Comparison of ENCODE assay signal across 1 cellular context in the genomic region with DNA sequence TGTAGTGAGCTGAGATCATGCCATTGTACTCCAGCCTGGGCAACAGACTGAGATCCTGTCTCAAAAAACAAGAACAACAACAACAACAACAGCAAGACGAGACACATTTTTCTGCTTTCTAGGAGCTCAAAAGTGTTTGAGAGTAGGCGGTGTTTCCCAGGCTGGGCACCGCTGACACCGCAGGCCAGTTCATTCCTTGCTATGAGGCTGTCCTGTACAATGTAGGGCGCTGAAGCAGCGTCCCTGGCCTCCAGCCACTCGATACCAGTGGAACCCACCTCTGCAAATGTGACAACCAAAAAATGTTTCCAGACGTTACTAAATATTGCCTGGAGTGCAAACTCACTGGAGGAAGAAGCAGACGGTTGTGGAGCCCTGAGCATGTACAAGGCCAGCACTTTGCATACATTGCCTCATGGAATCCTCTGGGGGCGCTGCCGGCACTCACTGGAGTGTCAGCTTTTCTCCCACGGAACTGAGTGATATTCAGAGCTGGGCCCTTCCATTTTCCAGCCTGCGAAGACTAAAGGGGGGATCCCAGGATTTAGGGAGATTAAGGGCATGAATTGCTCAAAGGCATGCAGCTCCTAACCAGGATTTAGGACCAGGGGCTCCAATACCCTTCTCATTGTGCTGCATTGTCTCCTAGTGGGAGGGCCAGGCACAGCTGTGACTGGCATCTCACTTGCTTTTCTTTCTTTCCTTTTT.
TF ChIP-seq lines count a peak whose summit lies in the region.

No MANE protein-coding gene starts in this region.

TF ChIP-seq in IMR-90, 13 proteins besides CTCF, POLR2A, EP300 and RAD21:
- TF ChIP-seq MAFK (IDR thresholded peaks at IDR 0.05; ENCODE audit: low read depth, low read length) (0 out of 2 replicates have a peak, but pooled peaks have one; percentile 10), SMC3 (IDR thresholded peaks at IDR 0.05; ENCODE audit: low read depth, low read length) (no peak)
